In the genomic region with DNA sequence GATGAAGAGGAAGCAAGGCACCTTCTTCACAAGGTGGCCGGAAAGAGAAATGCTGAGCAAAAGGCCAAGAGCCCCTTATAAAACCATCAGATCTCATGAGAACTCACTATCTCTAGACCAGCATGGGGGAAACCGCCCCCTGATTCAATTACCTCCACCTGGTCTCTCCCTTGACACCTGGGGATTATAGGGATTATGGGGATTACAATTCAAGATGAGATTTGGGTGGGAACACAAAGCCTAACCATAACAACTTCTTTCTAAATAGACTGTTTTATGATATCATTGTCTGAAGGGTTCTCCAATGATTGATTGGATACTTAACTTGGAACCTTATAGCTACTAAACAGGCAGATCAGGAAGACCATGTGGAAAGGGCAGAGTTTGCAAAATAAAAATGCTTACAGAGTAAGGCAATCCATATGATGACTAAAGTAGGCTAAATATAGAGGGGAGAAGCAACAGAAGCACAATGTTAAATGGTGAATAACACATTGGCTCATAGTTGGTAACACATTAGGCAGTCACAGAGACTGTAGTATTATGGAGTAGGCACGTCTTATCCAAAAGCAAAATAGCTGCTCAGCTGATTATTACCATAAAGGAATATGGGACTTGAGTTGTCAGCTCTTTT, we compare ENCODE assay signal across 25 cellular contexts.
DNase-seq lines count a peak whose midpoint lies in the region; ATAC-seq and TF ChIP-seq lines count a peak whose summit lies in the region.
"Had no signal": no experiment of that assay in that cellular context is flagged by ENCODE, and none has a peak within 500 bp of the region (broad histone marks: within the 10 kb centered on the region; RNA-seq: fewer than 3 reads in every experiment).

No MANE protein-coding gene starts in this region.

- no peak for ATAC-seq in body of pancreas
- ATAC-seq: HepG2; naive thymus-derived CD8-positive, alpha-beta T cell; upper lobe of right lung had no signal

- WGBS in mesenchymal stem cell, result 69% methylated on average over 2 of the region's 3 CpGs
- WGBS in body of pancreas, 2 donors, result 60 to 61% methylated on average over 3 of the region's 3 CpGs
- WGBS in prostate gland, result 81% methylated on average over 3 of the region's 3 CpGs

- intact Hi-C loops in body of pancreas (cut with DNase I), result no loop called here
- intact Hi-C loops in prostate gland (cut with DNase I), result no loop called here

- no peak overlapping the region for H3K14ac ChIP-seq in mesenchymal stem cell (ENCODE audit: low read length in 2 of 2)

- no peak overlapping the region for H2BK120ac ChIP-seq in mesenchymal stem cell (ENCODE audit: low read depth, low read length)

- H2BK15ac ChIP-seq in mesenchymal stem cell (ENCODE audit: low read depth, poor library complexity, severe bottlenecking), result no peak overlapping the region

- no peak overlapping the region for H3K4me2 ChIP-seq in mesenchymal stem cell (ENCODE audit: low read length, poor library complexity, severe bottlenecking)
- H3K4me2 ChIP-seq: hepatocyte, smooth muscle cell had no signal

- H3K79me1 ChIP-seq in mesenchymal stem cell (replicated peaks; ENCODE audit: low read length, poor library complexity, severe bottlenecking), result no peaks in the 10 kb centered on the region

- H3K27ac ChIP-seq in brain microvascular endothelial cell, result no peak overlapping the region
- no peak overlapping the region for H3K27ac ChIP-seq in mesenchymal stem cell (ENCODE audit: low read length, poor library complexity, severe bottlenecking)
- H3K27ac ChIP-seq in body of pancreas, result no peak overlapping the region
- H3K27ac ChIP-seq in caudate nucleus (ENCODE audit: low read depth, low read length), result no peak overlapping the region
- H3K27ac ChIP-seq in prostate gland, result no peak overlapping the region
- H3K27ac ChIP-seq: hepatocyte, upper lobe of right lung had no signal

- no peak overlapping the region for H4K8ac ChIP-seq in mesenchymal stem cell (ENCODE audit: low read length)

- TF ChIP-seq POLR2A in body of pancreas (IDR thresholded peaks at IDR 0.05) (no peak), prostate gland (IDR thresholded peaks at IDR 0.05) (no peak)

- H3K23ac ChIP-seq in mesenchymal stem cell (ENCODE audit: low read length in 2 of 2), result no peak overlapping the region

- no peak overlapping the region for H3K18ac ChIP-seq in mesenchymal stem cell (ENCODE audit: low read depth in 1 of 2, low read length in 2 of 2)

- no peak overlapping the region for H2BK12ac ChIP-seq in mesenchymal stem cell (ENCODE audit: low read length in 2 of 2)

- H3K4ac ChIP-seq in mesenchymal stem cell (ENCODE audit: low read depth in 1 of 2, low read length in 2 of 2), result no peak overlapping the region

- no peak overlapping the region for H4K91ac ChIP-seq in mesenchymal stem cell (ENCODE audit: low read length)

- H3K9me3 ChIP-seq in mesenchymal stem cell (ENCODE audit: control insufficient read depth, low read length) (no peaks in the 10 kb centered on the region), body of pancreas (no peaks in the 10 kb centered on the region), prostate gland (no peaks in the 10 kb centered on the region)
- H3K9me3 ChIP-seq: upper lobe of right lung had no signal

- DNase-seq in GM04504 (ENCODE audit: low read depth) (peak; percentile 13), LHCN-M2 (ENCODE audit: low read depth) (peak; percentile 17), brain microvascular endothelial cell (peak; percentile 2), mesenchymal stem cell (peak; percentile 50), NCI-H1694 (lab: John Stamatoyannopoulos, UW) (no peak), body of pancreas (no peak), caudate nucleus (lab: John Stamatoyannopoulos, UW) (no peak), prostate gland (ENCODE audit: low spot score) (no peak)
- DNase-seq: activated B cell treated with CpG ODN at 0.5 μM for 24 hours; activated CD4-positive, alpha-beta T cell treated with anti-CD3 and anti-CD28 coated beads, Interleukin-2, amount 50 U/mL, for 4 hours; activated CD8-positive, alpha-beta memory T cell treated with anti-CD3 and anti-CD28 coated beads, Interleukin-2, amount 50 U/mL, for 4 hours; anterior cingulate cortex; DMS79 treated with DMSO at 0.1 percent for 48 hours; naive thymus-derived CD8-positive, alpha-beta T cell; NCI-H1048; NCI-H1930; NCI-H345; retina; Right ventricle myocardium superior; substantia nigra; T-helper 9 cell; upper lobe of right lung had no signal

- H3K27me3 ChIP-seq in brain microvascular endothelial cell (replicated peaks) (no peaks in the 10 kb centered on the region), mesenchymal stem cell (ENCODE audit: control insufficient read depth in 1 of 2, insufficient read depth in 1 of 2, low read length in 2 of 2) (no peaks in the 10 kb centered on the region), body of pancreas (no peaks in the 10 kb centered on the region), prostate gland (replicated peaks; ENCODE audit: insufficient read depth) (no peaks in the 10 kb centered on the region)
- H3K27me3 ChIP-seq: hepatocyte, upper lobe of right lung had no signal

- no peak overlapping the region for H2AFZ ChIP-seq in mesenchymal stem cell (ENCODE audit: low read depth, low read length)
- H2AFZ ChIP-seq: hepatocyte had no signal

- no peak overlapping the region for H2BK5ac ChIP-seq in mesenchymal stem cell (ENCODE audit: low read depth, low read length, poor library complexity, severe bottlenecking)

- TF ChIP-seq CTCF in brain microvascular endothelial cell (IDR thresholded peaks at IDR 0.05; ENCODE audit: low read depth, low read length, missing control alignments) (no peak), body of pancreas (IDR thresholded peaks at IDR 0.05) (no peak), prostate gland (IDR thresholded peaks at IDR 0.05) (no peak)

- no peak overlapping the region for H3K4me3 ChIP-seq in brain microvascular endothelial cell (ENCODE audit: low read depth, low read length)
- no peak overlapping the region for H3K4me3 ChIP-seq in mesenchymal stem cell (ENCODE audit: insufficient read depth in 1 of 2, low read depth in 1 of 2, low read length in 2 of 2)
- H3K4me3 ChIP-seq in body of pancreas, result no peak overlapping the region
- no peak overlapping the region for H3K4me3 ChIP-seq in prostate gland
- H3K4me3 ChIP-seq: hepatocyte, smooth muscle cell, upper lobe of right lung had no signal

- in situ Hi-C loops in brain microvascular endothelial cell (cut with HindIII; ENCODE audit: low pct_ligation_motif_present, low sequenced_read_pairs), result no loop called here

- no peak overlapping the region for H3K9ac ChIP-seq in mesenchymal stem cell (ENCODE audit: low read length)

- H2AK5ac ChIP-seq in mesenchymal stem cell (ENCODE audit: low read length, severe bottlenecking), result no peak overlapping the region

- H3K4me1 ChIP-seq in mesenchymal stem cell (ENCODE audit: control insufficient read depth, insufficient read depth, low read depth, low read length), result no peaks in the 10 kb centered on the region
- H3K4me1 ChIP-seq in body of pancreas, result no peaks in the 10 kb centered on the region
- H3K4me1 ChIP-seq in prostate gland (replicated peaks), result no peaks in the 10 kb centered on the region
- H3K4me1 ChIP-seq: upper lobe of right lung had no signal

- H3K36me3 ChIP-seq in brain microvascular endothelial cell (replicated peaks) (no peaks in the 10 kb centered on the region), mesenchymal stem cell (ENCODE audit: control insufficient read depth in 1 of 2, insufficient read depth in 2 of 2, low read depth in 1 of 2, low read length in 2 of 2) (no peaks in the 10 kb centered on the region), body of pancreas (replicated peaks in 1 of 2; ENCODE audit: insufficient read depth in 1 of 2, low read depth in 2 of 2) (no peaks in the 10 kb centered on the region), prostate gland (no peaks in the 10 kb centered on the region)
- H3K36me3 ChIP-seq: upper lobe of right lung had no signal

Comparison
In these comparisons a context has a peak if more than half of its experiments do, and no peak if none do; other contexts are left out.
1. DNase-seq: peak in GM04504 (single experiment), LHCN-M2 (single experiment), brain microvascular endothelial cell (single experiment) and mesenchymal stem cell (single experiment); none in NCI-H1694 (single experiment), body of pancreas (0 of 4), caudate nucleus (0 of 61) and prostate gland (single experiment).